ENCODE assay signal across 8 cellular contexts in genomic region chr6:33453361-33454008, GRCh38. TPM values are rescaled to one million over a fixed set of nuclear protein-coding genes. Genes with fewer than 3 reads are reported as not detected.
DNase-seq lines count a peak whose midpoint lies in the region; ATAC-seq lines count a peak whose summit lies in the region.

No MANE protein-coding gene starts in this region.

- peak overlapping the region; percentile 37 to 79 (median 72); a peak in 21 of 22 replicates for H3K27ac ChIP-seq in BLaER1 treated with 17β-estradiol and CSF1 and Interleukin-3, amounts not matched to agents 10 nM and 100 nM
- H3K27ac ChIP-seq in KOPT-K1 (ENCODE audit: low read depth, low read length, poor library complexity, severe bottlenecking) (peak overlapping the region; percentile 62), caudate nucleus (ENCODE audit: low read depth, low read length) (peak overlapping the region; percentile 73), muscle layer of duodenum (ENCODE audit: low read length) (peak overlapping the region; percentile 78)

- peaks cover 14 to 50% (median 41%) of the 10 kb centered on the region in 11 experiments for H3K36me3 ChIP-seq in BLaER1 treated with 17β-estradiol and CSF1 and Interleukin-3, amounts not matched to agents 10 nM and 100 nM
- H3K36me3 ChIP-seq in KOPT-K1 (ENCODE audit: insufficient read depth, low read length) (peaks cover 38% of the 10 kb centered on the region), muscle layer of duodenum (ENCODE audit: control insufficient read depth in 1 of 2, insufficient read depth in 2 of 2, low read length in 2 of 2) (peaks cover 5 to 14% of the 10 kb centered on the region in 2 donors)

- H3K9me3 ChIP-seq in BLaER1 treated with 17β-estradiol and CSF1 and Interleukin-3, amounts not matched to agents 10 nM and 100 nM (replicated peaks in 1 of 11), result no peaks in the 10 kb centered on the region
- H3K9me3 ChIP-seq in KOPT-K1 (ENCODE audit: insufficient read depth, low read length, poor library complexity, severe bottlenecking), result no peaks in the 10 kb centered on the region
- H3K9me3 ChIP-seq in muscle layer of duodenum (ENCODE audit: control insufficient read depth in 1 of 2, low read length in 2 of 2), result no peaks in the 10 kb centered on the region

- H3K4me1 ChIP-seq in BLaER1 treated with 17β-estradiol and CSF1 and Interleukin-3, amounts not matched to agents 10 nM and 100 nM, result peaks cover 25 to 54% (median 34%) of the 10 kb centered on the region in 10 experiments
- H3K4me1 ChIP-seq in muscle layer of duodenum (ENCODE audit: control insufficient read depth in 1 of 2, insufficient read depth in 2 of 2, low read length in 2 of 2), result peaks cover 8 to 21% of the 10 kb centered on the region in 2 donors

- peaks cover 0 to 18% (median 0%) of the 10 kb centered on the region in 11 experiments; a peak in 4 of 22 replicates for H4K20me1 ChIP-seq in BLaER1 treated with 17β-estradiol and CSF1 and Interleukin-3, amounts not matched to agents 10 nM and 100 nM

- peak overlapping the region; percentile 78 to 87 (median 84) for H3K9ac ChIP-seq in BLaER1 treated with 17β-estradiol and CSF1 and Interleukin-3, amounts not matched to agents 10 nM and 100 nM

- ATAC-seq in HG02610 (IDR thresholded peaks at IDR 0.05; ENCODE audit: unreplicated experiment) (no peak), HG03457 (IDR thresholded peaks at IDR 0.05; ENCODE audit: unreplicated experiment) (no peak), left lobe of liver (no peak)

- H3K4me3 ChIP-seq in BLaER1 treated with 17β-estradiol and CSF1 and Interleukin-3, amounts not matched to agents 10 nM and 100 nM, result peak overlapping the region; percentile 73 to 89 (median 82)
- H3K4me3 ChIP-seq in muscle layer of duodenum (ENCODE audit: low read depth in 1 of 2, low read length in 2 of 2), result peak overlapping the region; percentile 77 to 95

- peak overlapping the region; percentile 71 to 98 (median 96) for H3K4me2 ChIP-seq in BLaER1 treated with 17β-estradiol and CSF1 and Interleukin-3, amounts not matched to agents 10 nM and 100 nM

- DNase-seq in caudate nucleus (lab: John Stamatoyannopoulos, UW) (no peak), left lobe of liver (ENCODE audit: low spot score) (no peak), activated gamma-delta T cell treated with Interleukin-2 at 50 U/mL for 16 hours (no peak)

- H3K27me3 ChIP-seq in BLaER1 treated with 17β-estradiol and CSF1 and Interleukin-3, amounts not matched to agents 10 nM and 100 nM, result no peaks in the 10 kb centered on the region
- no peaks in the 10 kb centered on the region for H3K27me3 ChIP-seq in muscle layer of duodenum (ENCODE audit: low read depth, low read length)

RNA-seq across cellular contexts. Expression of gene ZBTB9, which starts 0.9 kb away (rescaled TPM):
- 2.9 TPM for total RNA-seq in left lobe of liver

RNA-seq across cellular contexts. Expression of gene SYNGAP1, which starts 33.6 kb away (rescaled TPM):
- 2.5 TPM for total RNA-seq in left lobe of liver

RNA-seq across cellular contexts. Expression of gene CUTA, which starts 35.6 kb away (rescaled TPM):
- 104 TPM for total RNA-seq in left lobe of liver

RNA-seq across cellular contexts. Expression of gene PHF1, which starts 42.7 kb away (rescaled TPM):
- 20.7 TPM for total RNA-seq in left lobe of liver
